In genomic region chr10:3406556-3406955, GRCh38 we compare ENCODE assay signal across 18 cellular contexts.
DNase-seq lines count a peak whose midpoint lies in the region; ATAC-seq, FAIRE-seq and TF ChIP-seq lines count a peak whose summit lies in the region.
"Had no signal": no experiment of that assay in that cellular context is flagged by ENCODE, and none has a peak within 500 bp of the region (broad histone marks: within the 10 kb centered on the region; RNA-seq: fewer than 3 reads in every experiment).

No MANE protein-coding gene starts in this region.

- H3K27ac ChIP-seq in HepG2 (ENCODE audit: extremely low read length, insufficient read depth, low read length): no peak overlapping the region
- H3K27ac ChIP-seq: BLaER1 treated with 17β-estradiol and CSF1 and Interleukin-3, amounts not matched to agents 10 nM and 100 nM had no signal

- TF ChIP-seq POLR2A in HepG2 (IDR thresholded peaks at IDR 0.05; ENCODE audit: insufficient read depth in 1 of 2, low read depth in 2 of 2, low read length in 2 of 2): no peak

- WGBS in HepG2 (ENCODE audit: low lambda C conversion rate): 40% methylated on average over 10 of the region's 16 CpGs

- intact Hi-C loops in HepG2 (cut with micrococcal nuclease; ENCODE audit: unreplicated experiment): no loop called here

- no peak overlapping the region for H2AFZ ChIP-seq in HepG2 (ENCODE audit: low read length)

- H4K20me1 ChIP-seq in HepG2 (ENCODE audit: insufficient read depth, low read length): no peaks in the 10 kb centered on the region
- H4K20me1 ChIP-seq: BLaER1 treated with 17β-estradiol and CSF1 and Interleukin-3, amounts not matched to agents 10 nM and 100 nM had no signal

- no peak for TF ChIP-seq RAD21 in HepG2 (CRISPR knock-in tag; IDR thresholded peaks at IDR 0.05)

- ATAC-seq in HepG2: no peak

- no peaks in the 10 kb centered on the region for H3K79me2 ChIP-seq in HepG2 (ENCODE audit: insufficient read depth, low read length)

- POLR2A ChIA-PET in HepG2 (lab: Yijun Ruan, JAX): no interaction called here

- no peak overlapping the region for H3K9ac ChIP-seq in HepG2 (ENCODE audit: insufficient read depth, low read depth, low read length)
- H3K9ac ChIP-seq: BLaER1 treated with 17β-estradiol and CSF1 and Interleukin-3, amounts not matched to agents 10 nM and 100 nM had no signal

- no TSS peak for BruUV-seq in HepG2 (replicated peaks; lab: Mats Ljungman, UMichigan)

- TF ChIP-seq EP300 in HepG2 (IDR thresholded peaks at IDR 0.05; ENCODE audit: low read depth in 2 of 2, low read length in 2 of 2) (no peak), HepG2 (CRISPR knock-in tag; IDR thresholded peaks at IDR 0.05; ENCODE audit: borderline replicate concordance) (no peak)

- H3K36me3 ChIP-seq in HepG2 (replicated peaks in 1 of 2; ENCODE audit: control insufficient read depth in 1 of 2, insufficient read depth in 2 of 2, low read length in 2 of 2): no peaks in the 10 kb centered on the region
- H3K36me3 ChIP-seq: BLaER1 treated with 17β-estradiol and CSF1 and Interleukin-3, amounts not matched to agents 10 nM and 100 nM had no signal

- H3K4me2 ChIP-seq in HepG2 (ENCODE audit: low read depth, low read length): no peak overlapping the region

- FAIRE-seq in HepG2 (lab: Jason Lieb, UNC): no peak

- peaks cover 7 to 38% of the 10 kb centered on the region in 2 experiments; a peak in 4 of 5 replicates for H3K27me3 ChIP-seq in HepG2 (ENCODE audit: control insufficient read depth in 1 of 2, insufficient read depth in 2 of 2, low read length in 2 of 2)
- H3K27me3 ChIP-seq: BLaER1 treated with 17β-estradiol and CSF1 and Interleukin-3, amounts not matched to agents 10 nM and 100 nM had no signal

- CTCF ChIA-PET in HepG2 (lab: Yijun Ruan, JAX; ENCODE audit: low intra/inter-chr PET ratio, low total read pairs): no interaction called here

- no peak for TF ChIP-seq CTCF in HepG2 (CRISPR knock-in tag; IDR thresholded peaks at IDR 0.05)

- in situ Hi-C loops in HepG2 (cut with HindIII; ENCODE audit: extremely low pct_ligation_motif_present, low pct_unique_long_range_greater_than_20kb): no loop called here

- no peaks in the 10 kb centered on the region for H3K9me3 ChIP-seq in HepG2 (ENCODE audit: low read length)

- DNase-seq in NCI-H526 treated with DMSO at 0.1 percent for 48 hours (lab: John Stamatoyannopoulos, UW) (peak; percentile 1), NCI-H526 (lab: John Stamatoyannopoulos, UW) (no peak), epidermal melanocyte (ENCODE audit: insufficient read length, low spot score) (peak; percentile 34), mesenteric fat pad (ENCODE audit: low spot score) (peak; percentile 78), superior temporal gyrus (ENCODE audit: extremely low spot score) (peak; percentile 80), HepG2 (ENCODE audit: low spot score) (no peak), NCI-H748 treated with DMSO at 0.1 percent for 48 hours (lab: John Stamatoyannopoulos, UW) (no peak), ureter (ENCODE audit: low spot score) (no peak)
- DNase-seq: 8988T, DMS 273 treated with DMSO at 0.1 percent for 48 hours, HFFc6, NCI-H1048, NCI-H2081, NCI-H2227 treated with DMSO at 0.1 percent for 48 hours, NCI-H69, OCI-M1, RPMI8226 had no signal

- H3K4me3 ChIP-seq in HepG2 (replicated peaks in 1 of 3; ENCODE audit: insufficient read depth in 1 of 3, low read depth in 2 of 3, low read length in 3 of 3): no peak overlapping the region
- H3K4me3 ChIP-seq: BLaER1 treated with 17β-estradiol and CSF1 and Interleukin-3, amounts not matched to agents 10 nM and 100 nM had no signal

- no peaks in the 10 kb centered on the region for H3K4me1 ChIP-seq in HepG2 (ENCODE audit: insufficient read depth, low read length)

TF ChIP-seq in HepG2, 621 proteins besides CTCF, POLR2A, EP300 and RAD21:
- TF ChIP-seq PCBP1 (IDR thresholded peaks at IDR 0.05; ENCODE audit: borderline replicate concordance, low read depth, low read length) (no peak), ZSCAN25 (CRISPR knock-in tag; IDR thresholded peaks at IDR 0.05) (no peak), HMGXB3 (CRISPR knock-in tag; IDR thresholded peaks at IDR 0.05; ENCODE audit: borderline replicate concordance) (no peak), ZNF639 (CRISPR knock-in tag; conservative IDR thresholded peaks at IDR 0.05) (no peak)

Comparison
In these comparisons a context has a peak if more than half of its experiments do, and no peak if none do; other contexts are left out.
1. DNase-seq: peak in NCI-H526 treated with DMSO at 0.1 percent for 48 hours (single experiment), epidermal melanocyte (single experiment), mesenteric fat pad (single experiment) and superior temporal gyrus (single experiment); none in NCI-H526 (0 of 2), HepG2 (single experiment), NCI-H748 treated with DMSO at 0.1 percent for 48 hours (single experiment) and ureter (single experiment).